Comparison of ENCODE assay signal across 19 cellular contexts in genomic region chr20:45925821-45926506, GRCh38.
"Had no signal": no experiment of that assay in that cellular context is flagged by ENCODE, and none has a peak within 500 bp of the region (broad histone marks: within the 10 kb centered on the region; RNA-seq: fewer than 3 reads in every experiment).

No MANE protein-coding gene starts in this region.

- H3K27ac ChIP-seq: upper lobe of right lung had no signal

- DNase-seq: activated CD4-positive, alpha-beta memory T cell treated with anti-CD3 and anti-CD28 coated beads for 36 hours; activated CD4-positive, alpha-beta T cell treated with anti-CD3 and anti-CD28 coated beads for 36 hours; activated T-cell treated with anti-CD3 and anti-CD28 coated beads, Interleukin-2, amount 50 U/mL, for 24 hours; effector CD4-positive, alpha-beta T cell; foreskin fibroblast; lower lobe of right lung; naive B cell; stimulated activated CD4-positive, alpha-beta T cell treated with anti-CD3 and anti-CD28 coated beads, Interleukin-4, amount 100 ng/mL, for 4 hours; stimulated activated CD8-positive, alpha-beta memory T cell treated with anti-CD3 and anti-CD28 coated beads, Interleukin-4, amount 100 ng/mL, for 48 hours; stimulated activated naive CD8-positive, alpha-beta T cell treated with anti-CD3 and anti-CD28 coated beads, Interleukin-15, Interleukin-2, amounts not matched to agents 100 U/mL and 50 U/mL, for 24 hours; T-helper 1 cell; T1000; upper lobe of right lung had no signal

- H3K27ac Mint-ChIP-seq: activated CD4-positive, alpha-beta memory T cell treated with anti-CD3 and anti-CD28 coated beads for 36 hours; activated CD4-positive, alpha-beta T cell treated with anti-CD3 and anti-CD28 coated beads for 36 hours; activated naive CD4-positive, alpha-beta T cell treated with anti-CD3 and anti-CD28 coated beads, Interleukin-2, amount 50 U/mL, for 24 hours; activated T-cell treated with anti-CD3 and anti-CD28 coated beads, Interleukin-2, amount 50 U/mL, for 24 hours had no signal

- H3K4me3 Mint-ChIP-seq: activated CD4-positive, alpha-beta memory T cell treated with anti-CD3 and anti-CD28 coated beads for 36 hours; activated CD4-positive, alpha-beta T cell treated with anti-CD3 and anti-CD28 coated beads for 36 hours; activated naive CD4-positive, alpha-beta T cell treated with anti-CD3 and anti-CD28 coated beads, Interleukin-2, amount 50 U/mL, for 24 hours; activated T-cell treated with anti-CD3 and anti-CD28 coated beads, Interleukin-2, amount 50 U/mL, for 24 hours; naive B cell had no signal

- H3K9me3 ChIP-seq: lower lobe of right lung, right atrium auricular region, suprapubic skin, upper lobe of right lung had no signal

- H3K36me3 ChIP-seq: lower lobe of right lung, right atrium auricular region, suprapubic skin, upper lobe of right lung had no signal

- FAIRE-seq: colon had no signal

- H3K36me3 Mint-ChIP-seq: activated CD4-positive, alpha-beta memory T cell treated with anti-CD3 and anti-CD28 coated beads for 36 hours; activated naive CD4-positive, alpha-beta T cell treated with anti-CD3 and anti-CD28 coated beads, Interleukin-2, amount 50 U/mL, for 24 hours; naive B cell had no signal

- ATAC-seq: activated CD4-positive, alpha-beta T cell treated with anti-CD3 and anti-CD28 coated beads for 36 hours; lower lobe of right lung; SK-N-SH treated with all-trans-retinoic acid at 6 μM for 48 hours; stimulated activated naive CD8-positive, alpha-beta T cell treated with anti-CD3 and anti-CD28 coated beads, Interleukin-15, Interleukin-2, amounts not matched to agents 100 U/mL and 50 U/mL, for 24 hours; upper lobe of right lung had no signal

- H3K27me3 Mint-ChIP-seq: activated T-cell treated with anti-CD3 and anti-CD28 coated beads, Interleukin-2, amount 50 U/mL, for 24 hours had no signal

- H3K27me3 ChIP-seq: right atrium auricular region, suprapubic skin, upper lobe of right lung had no signal

- H3K4me3 ChIP-seq: lower lobe of right lung, right atrium auricular region, smooth muscle cell, suprapubic skin, upper lobe of right lung had no signal

- H3K9me3 Mint-ChIP-seq: activated CD4-positive, alpha-beta memory T cell treated with anti-CD3 and anti-CD28 coated beads for 36 hours; activated naive CD4-positive, alpha-beta T cell treated with anti-CD3 and anti-CD28 coated beads, Interleukin-2, amount 50 U/mL, for 24 hours; activated T-cell treated with anti-CD3 and anti-CD28 coated beads, Interleukin-2, amount 50 U/mL, for 24 hours; naive B cell had no signal

- H3K4me2 ChIP-seq: smooth muscle cell had no signal
